ENCODE assay signal across 8 cellular contexts in the genomic region with DNA sequence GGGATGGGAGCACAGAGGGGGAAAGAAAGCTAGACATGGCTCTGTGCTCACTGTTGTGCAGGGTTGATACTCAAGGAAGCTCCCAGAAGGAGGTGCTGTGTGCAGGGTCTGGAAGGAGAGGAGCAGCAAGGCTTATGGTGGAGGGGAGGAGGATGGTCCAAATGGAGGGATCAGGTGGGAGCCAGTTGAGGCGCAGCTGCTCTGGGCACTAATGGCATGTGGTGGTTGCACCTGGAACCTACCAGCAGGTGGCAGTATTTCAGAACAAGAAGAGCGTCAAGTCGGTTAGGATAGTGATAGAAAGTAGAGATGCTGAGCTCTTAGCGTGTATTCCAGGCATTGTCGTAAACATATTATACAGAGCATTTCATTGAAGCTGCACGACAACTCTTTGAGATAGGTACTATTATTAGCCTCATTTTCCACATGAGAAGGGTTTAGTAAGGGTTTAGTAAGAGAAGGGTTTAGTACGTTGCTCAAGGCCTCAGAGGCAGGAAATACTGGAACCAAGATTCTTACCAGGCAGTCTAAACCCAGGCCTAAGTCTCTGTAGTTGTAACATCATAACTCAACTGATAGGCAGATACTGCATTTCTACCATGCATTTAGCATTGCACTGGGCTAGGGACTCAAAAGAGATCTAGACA.
DNase-seq lines count a peak whose midpoint lies in the region; ATAC-seq and TF ChIP-seq lines count a peak whose summit lies in the region.

No MANE protein-coding gene starts in this region.

- TF ChIP-seq CTCF in RWPE2 (IDR thresholded peaks at IDR 0.05; ENCODE audit: poor library complexity, severe bottlenecking) (peak; percentile 85), heart right ventricle (IDR thresholded peaks at IDR 0.05) (peak; percentile 72 to 89 (median 86))

- intact Hi-C loops in heart right ventricle (cut with DNase I): loop anchor here (1.0 to 10.0 kb wide), 15 partner anchors 73 to 823 kb away; no protein-coding TSS in a partner anchor

- H3K36me3 ChIP-seq in RWPE2 (ENCODE audit: low read depth) (no peaks in the 10 kb centered on the region), heart right ventricle (no peaks in the 10 kb centered on the region)

- H3K27ac ChIP-seq in RWPE2 (ENCODE audit: poor library complexity, severe bottlenecking) (no peak overlapping the region), heart right ventricle (no peak overlapping the region)

- H3K4me1 ChIP-seq in RWPE2 (ENCODE audit: insufficient read depth, poor library complexity, severe bottlenecking) (no peaks in the 10 kb centered on the region), heart right ventricle (peaks cover 0 to 4% (median 0%) of the 10 kb centered on the region in 9 donors)

- H3K27me3 ChIP-seq in RWPE2 (ENCODE audit: insufficient read depth, poor library complexity, severe bottlenecking): no peaks in the 10 kb centered on the region
- H3K27me3 ChIP-seq in heart right ventricle: no peaks in the 10 kb centered on the region

- WGBS in heart right ventricle, 2 donors: 28 to 30% methylated on average over 7 of the region's 7 CpGs

- peak; percentile 76 for DNase-seq in DMS153 treated with DMSO at 0.1 percent for 48 hours (lab: John Stamatoyannopoulos, UW; ENCODE audit: unreplicated experiment)
- DNase-seq in LHCN-M2 (ENCODE audit: low read depth): peak; percentile 76
- no peak for DNase-seq in RWPE2 (ENCODE audit: low spot score)
- peak; percentile 44 for DNase-seq in activated naive CD4-positive, alpha-beta T cell treated with anti-CD3 and anti-CD28 coated beads, Interleukin-2, amount 50 U/mL, for 16 hours
- DNase-seq in heart right ventricle: peak in 1 of 2 donors; percentile 68
- peak; percentile 50 for DNase-seq in putamen (ENCODE audit: low spot score)

- ATAC-seq in GM21390 (IDR thresholded peaks at IDR 0.05; ENCODE audit: unreplicated experiment): peak; percentile 63
- peak; percentile 85 for ATAC-seq in RWPE2 (ENCODE audit: low read depth)
- ATAC-seq in heart right ventricle: peak; percentile 62 to 91 (median 76)
- ATAC-seq in HG02623 (IDR thresholded peaks at IDR 0.05; ENCODE audit: unreplicated experiment): no peak

- no peaks in the 10 kb centered on the region for H3K9me3 ChIP-seq in RWPE2 (ENCODE audit: severe bottlenecking)
- peaks cover 0 to 12% (median 0%) of the 10 kb centered on the region in 11 donors for H3K9me3 ChIP-seq in heart right ventricle

- H3K4me3 ChIP-seq in RWPE2 (ENCODE audit: severe bottlenecking): no peak overlapping the region
- H3K4me3 ChIP-seq in heart right ventricle: no peak overlapping the region
